Comparison of ENCODE assay signal across 1 cellular context in genomic region chr17:18230288-18231141, GRCh38.
TF ChIP-seq lines count a peak whose summit lies in the region.

No MANE protein-coding gene starts in this region.

TF ChIP-seq in HepG2, 621 proteins besides CTCF, POLR2A, EP300 and RAD21:
- TF ChIP-seq TBX3 (IDR thresholded peaks at IDR 0.05; ENCODE audit: borderline replicate concordance) (no peak), ZNF121 (CRISPR knock-in tag; IDR thresholded peaks at IDR 0.05) (no peak)
- TF ChIP-seq, protein P1, sequence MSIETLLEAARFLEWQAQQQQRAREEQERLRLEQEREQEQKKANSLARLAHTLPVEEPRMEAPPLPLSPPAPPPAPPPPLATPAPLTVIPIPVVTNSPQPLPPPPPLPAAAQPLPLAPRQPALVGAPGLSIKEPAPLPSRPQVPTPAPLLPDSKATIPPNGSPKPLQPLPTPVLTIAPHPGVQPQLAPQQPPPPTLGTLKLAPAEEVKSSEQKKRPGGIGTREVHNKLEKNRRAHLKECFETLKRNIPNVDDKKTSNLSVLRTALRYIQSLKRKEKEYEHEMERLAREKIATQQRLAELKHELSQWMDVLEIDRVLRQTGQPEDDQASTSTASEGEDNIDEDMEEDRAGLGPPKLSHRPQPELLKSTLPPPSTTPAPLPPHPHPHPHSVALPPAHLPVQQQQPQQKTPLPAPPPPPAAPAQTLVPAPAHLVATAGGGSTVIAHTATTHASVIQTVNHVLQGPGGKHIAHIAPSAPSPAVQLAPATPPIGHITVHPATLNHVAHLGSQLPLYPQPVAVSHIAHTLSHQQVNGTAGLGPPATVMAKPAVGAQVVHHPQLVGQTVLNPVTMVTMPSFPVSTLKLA (IDR thresholded peaks at IDR 0.05), result peak; percentile 90
TF ChIP-seq in HepG2: peak in this region for 1.
